Comparison of ENCODE assay signal across 31 cellular contexts in genomic region chr5:82692826-82693225, GRCh38.
"Had no signal": no experiment of that assay in that cellular context is flagged by ENCODE, and none has a peak within 500 bp of the region (broad histone marks: within the 10 kb centered on the region; RNA-seq: fewer than 3 reads in every experiment).

No MANE protein-coding gene starts in this region.

- H3K27me3 ChIP-seq: ascending aorta, cardiac muscle cell had no signal

- H3K9me3 ChIP-seq: ascending aorta had no signal

- H3K36me3 ChIP-seq: ascending aorta, cardiac muscle cell had no signal

- DNase-seq: activated B cell treated with CpG ODN at 0.5 μM for 24 hours; activated CD4-positive, alpha-beta memory T cell treated with anti-CD3 and anti-CD28 coated beads for 36 hours; activated CD4-positive, alpha-beta T cell treated with anti-CD3 and anti-CD28 coated beads for 4 hours; activated CD4-positive, alpha-beta T cell treated with anti-CD3 and anti-CD28 coated beads, Interleukin-2, amount 10 ng/mL, durations not matched to agents 24 days and 14 days; activated CD4-positive, alpha-beta T cell treated with anti-CD3 and anti-CD28 coated beads, Interleukin-2, amount 50 U/mL, for 1 hour; activated CD4-positive, alpha-beta T cell treated with anti-CD3 and anti-CD28 coated beads, Interleukin-2, amount 50 U/mL, for 4 hours; activated CD4-positive, CD25-positive, alpha-beta regulatory T cell treated with anti-CD3 and anti-CD28 coated beads, Interleukin-2, amount 50 U/mL, for 72 hours; activated CD8-positive, alpha-beta memory T cell treated with anti-CD3 and anti-CD28 coated beads, Interleukin-2, amount 50 U/mL, for 4 hours; activated CD8-positive, alpha-beta T cell treated with anti-CD3 and anti-CD28 coated beads for 36 hours; activated effector memory CD4-positive, alpha-beta T cell treated with anti-CD3 and anti-CD28 coated beads, Interleukin-2, amount 50 U/mL, for 16 hours; activated gamma-delta T cell treated with Interleukin-2 at 50 U/mL for 16 hours; activated naive CD4-positive, alpha-beta T cell; activated naive CD4-positive, alpha-beta T cell treated with anti-CD3 and anti-CD28 coated beads for 36 hours; activated naive CD4-positive, alpha-beta T cell treated with anti-CD3 and anti-CD28 coated beads, Interleukin-2, amount 50 U/mL, for 16 hours; activated naive CD8-positive, alpha-beta T cell treated with anti-CD3 and anti-CD28 coated beads for 36 hours; activated T-cell treated with anti-CD3 and anti-CD28 coated beads for 4 hours; activated T-cell treated with anti-CD3 and anti-CD28 coated beads, Interleukin-2, amount 50 U/mL, for 1 hour; activated T-cell treated with anti-CD3 and anti-CD28 coated beads, Interleukin-2, amount 50 U/mL, for 4 hours; activated T-cell treated with anti-CD3 and anti-CD28 coated beads, Interleukin-2, amount 50 U/mL, for 72 hours; amygdala; anterior cingulate cortex; caudate nucleus; cerebellar nuclear complex; T-helper 1 cell; T-helper 2 cell; T-helper 9 cell had no signal

- H3K4me1 ChIP-seq: ascending aorta had no signal

- H3K27ac ChIP-seq: ascending aorta, cardiac muscle cell, VCaP had no signal

- H3K4me3 ChIP-seq: ascending aorta, cardiac muscle cell had no signal

- ATAC-seq: activated CD8-positive, alpha-beta T cell treated with anti-CD3 and anti-CD28 coated beads for 36 hours; activated naive CD4-positive, alpha-beta T cell treated with anti-CD3 and anti-CD28 coated beads, Interleukin-2, amount 50 U/mL, for 72 hours; activated T-cell treated with anti-CD3 and anti-CD28 coated beads, Interleukin-2, amount 50 U/mL, for 4 hours; activated T-cell treated with anti-CD3 and anti-CD28 coated beads, Interleukin-2, amount 50 U/mL, for 72 hours; activated T-helper 17 cell treated with anti-CD3 and anti-CD28 coated beads, Interleukin-2, amount 50 U/mL, for 72 hours had no signal
